In genomic region chr1:182586380-182586779, GRCh38 we compare ENCODE assay signal across 17 cellular contexts. TPM values are rescaled to one million over a fixed set of nuclear protein-coding genes. Genes with fewer than 3 reads are reported as not detected.
"Had no signal": no experiment of that assay in that cellular context is flagged by ENCODE, and none has a peak within 500 bp of the region (broad histone marks: within the 10 kb centered on the region; RNA-seq: fewer than 3 reads in every experiment).

No MANE protein-coding gene starts in this region.

- H3K27me3 Mint-ChIP-seq: activated B cell treated with CpG ODN at 0.5 μM for 24 hours; activated CD4-positive, alpha-beta memory T cell treated with anti-CD3 and anti-CD28 coated beads for 36 hours; activated naive CD8-positive, alpha-beta T cell treated with anti-CD3 and anti-CD28 coated beads, Interleukin-2, amount 10 ng/mL, durations not matched to agents 7 days and 5 days; memory B cell had no signal

- H3K9me3 Mint-ChIP-seq: activated B cell treated with CpG ODN at 0.5 μM for 24 hours; activated CD4-positive, alpha-beta memory T cell treated with anti-CD3 and anti-CD28 coated beads for 36 hours; activated naive CD8-positive, alpha-beta T cell treated with anti-CD3 and anti-CD28 coated beads, Interleukin-2, amount 10 ng/mL, durations not matched to agents 7 days and 5 days; activated T-helper 1 cell treated with anti-CD3 and anti-CD28 coated beads, Interleukin-12 subunit alpha, Interleukin-12 subunit beta, Interleukin-2, Interleukin-4 antibody, amounts not matched to agents 30 ng/mL and 10 ng/mL and 1 ng/mL, durations not matched to agents 14 hours and 24 hours and 36 hours; memory B cell; stimulated activated effector memory CD8-positive, alpha-beta T cell treated with anti-CD3 and anti-CD28 coated beads, Interleukin-12 subunit alpha, Interleukin-12 subunit beta, amount 100 ng/mL, for 72 hours had no signal

- H3K4me3 ChIP-seq: sigmoid colon had no signal

- ATAC-seq: stimulated activated effector memory CD8-positive, alpha-beta T cell treated with anti-CD3 and anti-CD28 coated beads, Interleukin-12 subunit alpha, Interleukin-12 subunit beta, amount 100 ng/mL, for 72 hours had no signal

- H3K9me3 ChIP-seq: sigmoid colon had no signal

- H3K4me3 Mint-ChIP-seq: activated B cell treated with CpG ODN at 0.5 μM for 24 hours; activated CD4-positive, alpha-beta memory T cell treated with anti-CD3 and anti-CD28 coated beads for 36 hours; activated naive CD8-positive, alpha-beta T cell treated with anti-CD3 and anti-CD28 coated beads, Interleukin-2, amount 10 ng/mL, durations not matched to agents 7 days and 5 days; activated T-helper 1 cell treated with anti-CD3 and anti-CD28 coated beads, Interleukin-12 subunit alpha, Interleukin-12 subunit beta, Interleukin-2, Interleukin-4 antibody, amounts not matched to agents 30 ng/mL and 10 ng/mL and 1 ng/mL, durations not matched to agents 14 hours and 24 hours and 36 hours; brain; memory B cell; stimulated activated effector memory CD8-positive, alpha-beta T cell treated with anti-CD3 and anti-CD28 coated beads, Interleukin-12 subunit alpha, Interleukin-12 subunit beta, amount 100 ng/mL, for 72 hours had no signal

- H3K27ac ChIP-seq: sigmoid colon had no signal

- H3K27me3 ChIP-seq: sigmoid colon had no signal

- H3K27ac Mint-ChIP-seq: activated B cell treated with CpG ODN at 0.5 μM for 24 hours; activated CD4-positive, alpha-beta memory T cell treated with anti-CD3 and anti-CD28 coated beads for 36 hours; activated naive CD8-positive, alpha-beta T cell treated with anti-CD3 and anti-CD28 coated beads, Interleukin-2, amount 10 ng/mL, durations not matched to agents 7 days and 5 days; activated T-helper 1 cell treated with anti-CD3 and anti-CD28 coated beads, Interleukin-12 subunit alpha, Interleukin-12 subunit beta, Interleukin-2, Interleukin-4 antibody, amounts not matched to agents 30 ng/mL and 10 ng/mL and 1 ng/mL, durations not matched to agents 14 hours and 24 hours and 36 hours; brain; memory B cell; stimulated activated effector memory CD8-positive, alpha-beta T cell treated with anti-CD3 and anti-CD28 coated beads, Interleukin-12 subunit alpha, Interleukin-12 subunit beta, amount 100 ng/mL, for 72 hours had no signal

- DNase-seq: activated B cell treated with CpG ODN at 0.5 μM for 24 hours; activated CD4-positive, alpha-beta memory T cell treated with anti-CD3 and anti-CD28 coated beads for 36 hours; activated CD4-positive, alpha-beta T cell treated with anti-CD3 and anti-CD28 coated beads for 4 hours; activated naive CD8-positive, alpha-beta T cell treated with anti-CD3 and anti-CD28 coated beads, Interleukin-2, amount 10 ng/mL, durations not matched to agents 7 days and 5 days; activated T-cell treated with anti-CD3 and anti-CD28 coated beads for 4 hours; anterior cingulate cortex; caudate nucleus; cortex of kidney; effector CD8-positive, alpha-beta T cell; sigmoid colon; stimulated activated CD4-positive, alpha-beta T cell treated with anti-CD3 and anti-CD28 coated beads, Interleukin-4, amount 100 ng/mL, for 24 hours; SW 1271 had no signal

RNA-seq across cellular contexts. Expression of gene RGS16, which starts 17.8 kb away (rescaled TPM):
- total RNA-seq: endothelial cell of umbilical vein had no signal
